ENCODE assay signal across 39 cellular contexts in the genomic region with DNA sequence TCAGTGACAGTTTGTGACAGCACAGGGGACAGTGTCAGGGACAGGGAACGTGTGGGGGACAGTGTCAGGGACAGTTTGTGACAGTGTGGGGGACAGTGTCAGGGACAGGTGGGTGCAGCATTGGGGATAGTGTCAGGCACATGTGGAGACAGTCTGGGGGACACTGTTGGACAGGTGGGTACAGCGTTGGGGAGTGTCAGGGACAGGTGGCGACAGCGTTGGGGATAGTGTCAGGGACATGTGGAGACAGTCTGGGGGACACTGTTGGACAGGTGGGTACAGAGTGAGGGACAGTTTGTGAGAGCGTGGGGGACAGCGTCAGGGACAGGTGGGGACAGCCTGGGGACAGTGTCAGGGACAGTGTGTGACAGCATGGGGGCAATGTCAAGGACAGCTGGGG.
"Had no signal": no experiment of that assay in that cellular context is flagged by ENCODE, and none has a peak within 500 bp of the region (broad histone marks: within the 10 kb centered on the region; RNA-seq: fewer than 3 reads in every experiment).

No MANE protein-coding gene starts in this region.

- H3K9me3 ChIP-seq: ascending aorta, gastrocnemius medialis, pancreas, prostate gland, testis, transverse colon, vagina had no signal

- DNase-seq: activated CD4-positive, alpha-beta memory T cell treated with anti-CD3 and anti-CD28 coated beads for 36 hours; activated CD4-positive, alpha-beta T cell treated with anti-CD3 and anti-CD28 coated beads for 48 hours; activated naive CD4-positive, alpha-beta T cell; activated T-cell treated with anti-CD3 and anti-CD28 coated beads for 4 hours; activated T-cell treated with anti-CD3 and anti-CD28 coated beads, Interleukin-2, amount 50 U/mL, for 72 hours; cerebellar nuclear complex; dorsolateral prefrontal cortex; effector memory CD4-positive, alpha-beta T cell; gastrocnemius medialis; islet precursor cell; left cardiac atrium; left ventricle myocardium superior; mammary epithelial cell; naive B cell; nucleus accumbens; pancreas; retina; stimulated activated CD4-positive, alpha-beta T cell treated with anti-CD3 and anti-CD28 coated beads, Interleukin-1b, Interleukin-23, amount 100 ng/mL, for 48 hours; stimulated activated CD4-positive, alpha-beta T cell treated with anti-CD3 and anti-CD28 coated beads, Interleukin-4, amount 100 ng/mL, for 4 hours; stimulated activated CD8-positive, alpha-beta memory T cell treated with anti-CD3 and anti-CD28 coated beads, Interleukin-4, amount 100 ng/mL, for 48 hours; stimulated activated naive B cell treated with anti-CD40 and anti-IgM and Interleukin-4, amounts not matched to agents 10 μg/mL and 1 μg/mL and 100 μg/mL, for 72 hours; SW 1271; T-helper 9 cell; testis; transverse colon had no signal

- H3K27ac ChIP-seq: ascending aorta, cardiac muscle cell, coronary artery, dorsolateral prefrontal cortex, gastrocnemius medialis, hepatocyte, pancreas, prostate gland, skin epidermis, testis, transverse colon, vagina, VCaP had no signal

- H3K4me3 Mint-ChIP-seq: activated CD4-positive, alpha-beta memory T cell treated with anti-CD3 and anti-CD28 coated beads for 36 hours; activated naive CD8-positive, alpha-beta T cell; activated T-cell treated with anti-CD3 and anti-CD28 coated beads, Interleukin-2, amount 50 U/mL, for 72 hours; brain; neural crest cell; stimulated activated naive B cell treated with anti-CD40 and anti-IgM and Interleukin-4, amounts not matched to agents 10 μg/mL and 1 μg/mL and 100 μg/mL, for 72 hours; T-helper 1 cell treated with Interleukin-12 subunit alpha and Interleukin-12 subunit beta and Interleukin-4 antibody, amounts not matched to agents 30 μg/mL and 1 μg/mL, for 36 hours had no signal

- FAIRE-seq: pancreas, TTC549 had no signal

- H3K9me3 Mint-ChIP-seq: activated CD4-positive, alpha-beta memory T cell treated with anti-CD3 and anti-CD28 coated beads for 36 hours; activated T-cell treated with anti-CD3 and anti-CD28 coated beads, Interleukin-2, amount 50 U/mL, for 72 hours; naive B cell; neural crest cell; stimulated activated naive B cell treated with anti-CD40 and anti-IgM and Interleukin-4, amounts not matched to agents 10 μg/mL and 1 μg/mL and 100 μg/mL, for 72 hours; T-helper 1 cell treated with Interleukin-12 subunit alpha and Interleukin-12 subunit beta and Interleukin-4 antibody, amounts not matched to agents 30 μg/mL and 1 μg/mL, for 36 hours had no signal

- H3K79me2 ChIP-seq: hepatocyte had no signal

- H3K4me1 ChIP-seq: ascending aorta, gastrocnemius medialis, pancreas, prostate gland, testis, transverse colon, vagina had no signal

- H3K4me3 ChIP-seq: ascending aorta, cardiac muscle cell, coronary artery, dorsolateral prefrontal cortex, gastrocnemius medialis, hepatocyte, pancreas, prostate gland, skin epidermis, testis, transverse colon, vagina had no signal

- H3K4me2 ChIP-seq: hepatocyte had no signal

- H3K27ac Mint-ChIP-seq: activated CD4-positive, alpha-beta memory T cell treated with anti-CD3 and anti-CD28 coated beads for 36 hours; activated naive CD8-positive, alpha-beta T cell; activated T-cell treated with anti-CD3 and anti-CD28 coated beads, Interleukin-2, amount 50 U/mL, for 72 hours; brain; stimulated activated naive B cell treated with anti-CD40 and anti-IgM and Interleukin-4, amounts not matched to agents 10 μg/mL and 1 μg/mL and 100 μg/mL, for 72 hours; T-helper 1 cell treated with Interleukin-12 subunit alpha and Interleukin-12 subunit beta and Interleukin-4 antibody, amounts not matched to agents 30 μg/mL and 1 μg/mL, for 36 hours had no signal

- H3K27me3 Mint-ChIP-seq: activated CD4-positive, alpha-beta memory T cell treated with anti-CD3 and anti-CD28 coated beads for 36 hours; activated naive CD8-positive, alpha-beta T cell; brain had no signal

- H3K27me3 ChIP-seq: ascending aorta, cardiac muscle cell, gastrocnemius medialis, hepatocyte, pancreas, testis, transverse colon, vagina had no signal

- H3K36me3 ChIP-seq: ascending aorta, cardiac muscle cell, gastrocnemius medialis, pancreas, prostate gland, transverse colon, vagina had no signal

- H2AFZ ChIP-seq: hepatocyte had no signal

- H3K4me1 Mint-ChIP-seq: brain, neural crest cell had no signal

- ATAC-seq: activated T-cell treated with anti-CD3 and anti-CD28 coated beads, Interleukin-2, amount 50 U/mL, for 72 hours; gastrocnemius medialis; left ventricle myocardium superior; pancreas; sciatic nerve; stimulated activated naive B cell treated with anti-CD40 and anti-IgM and Interleukin-4, amounts not matched to agents 10 μg/mL and 1 μg/mL and 100 μg/mL, for 72 hours had no signal
